In the genomic region with DNA sequence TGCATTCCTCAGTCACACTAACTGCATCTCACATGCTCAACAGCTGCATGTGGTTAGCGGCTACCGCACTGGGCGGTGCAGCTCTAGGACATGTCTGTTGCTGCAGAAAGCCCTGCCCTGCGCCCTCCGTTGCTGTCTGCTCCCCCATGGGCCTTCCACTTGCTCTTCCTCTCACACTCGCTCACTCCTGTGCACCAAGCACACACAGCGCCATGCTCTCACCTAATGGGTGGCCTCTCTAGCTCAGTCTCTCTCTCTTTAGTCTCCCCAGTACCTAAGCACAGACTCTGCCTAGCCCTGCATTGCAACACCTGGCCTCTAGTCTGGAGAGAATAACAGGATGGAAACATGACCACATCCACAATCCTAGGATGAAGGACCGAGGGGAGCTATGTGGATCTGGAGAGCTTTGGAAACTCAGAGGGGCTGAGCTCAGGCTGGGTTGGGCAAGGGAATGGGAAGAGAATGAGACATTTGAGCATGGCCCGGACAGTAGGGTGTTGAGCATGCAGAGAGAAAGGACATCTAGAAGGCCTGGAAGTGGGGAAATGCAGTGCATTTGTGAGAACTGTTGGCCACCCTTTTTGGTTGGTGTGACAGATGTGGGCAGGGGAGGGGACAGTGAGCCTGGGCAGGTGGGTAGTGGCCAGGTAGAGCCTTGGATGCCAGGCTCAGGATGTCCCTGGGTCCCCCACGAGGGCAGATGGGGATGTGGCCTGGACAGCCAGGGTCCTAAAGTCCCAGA, we compare ENCODE assay signal across 9 cellular contexts. TPM values are rescaled to one million over a fixed set of nuclear protein-coding genes. Genes with fewer than 3 reads are reported as not detected.
DNase-seq lines count a peak whose midpoint lies in the region; ATAC-seq and TF ChIP-seq lines count a peak whose summit lies in the region.
"Had no signal": no experiment of that assay in that cellular context is flagged by ENCODE, and none has a peak within 500 bp of the region (broad histone marks: within the 10 kb centered on the region; RNA-seq: fewer than 3 reads in every experiment).

No MANE protein-coding gene starts in this region.

- H3K27me3 ChIP-seq in gastrocnemius medialis, result no peaks in the 10 kb centered on the region
- H3K27me3 ChIP-seq: pancreas had no signal

- no peaks in the 10 kb centered on the region for H3K36me3 ChIP-seq in gastrocnemius medialis
- H3K36me3 ChIP-seq: pancreas had no signal

- ATAC-seq in GM19395 (IDR thresholded peaks at IDR 0.05; ENCODE audit: unreplicated experiment), result no peak
- ATAC-seq in gastrocnemius medialis, result no peak
- ATAC-seq: pancreas had no signal

- peaks cover 9% of the 10 kb centered on the region; the same call in 1 of the 2 replicates for H3K9me3 Mint-ChIP-seq in HFFc6
- no peaks in the 10 kb centered on the region for H3K9me3 Mint-ChIP-seq in activated CD4-positive, alpha-beta memory T cell treated with anti-CD3 and anti-CD28 coated beads, Interleukin-2, amount 10 ng/mL, durations not matched to agents 7 days and 5 days

- H3K4me3 Mint-ChIP-seq in HFFc6, result peak overlapping the region; percentile 6; the same call in 1 of the 2 replicates
- H3K4me3 Mint-ChIP-seq in activated CD4-positive, alpha-beta memory T cell treated with anti-CD3 and anti-CD28 coated beads, Interleukin-2, amount 10 ng/mL, durations not matched to agents 7 days and 5 days, result no peak overlapping the region

- no peak for TF ChIP-seq POLR2A in gastrocnemius medialis (IDR thresholded peaks at IDR 0.05)

- TF ChIP-seq CTCF in HFFc6 (IDR thresholded peaks at IDR 0.05) (peak; percentile 22; the same call in 1 of the 2 replicates), cardiac fibroblast (IDR thresholded peaks at IDR 0.05; ENCODE audit: low read depth, low read length) (no peak), retinal pigment epithelial cell (conservative IDR thresholded peaks at IDR 0.05; ENCODE audit: low read depth, low read length) (peak; percentile 6), gastrocnemius medialis (IDR thresholded peaks at IDR 0.05 in 4 of 5, conservative IDR thresholded peaks at IDR 0.05 in 1 of 5) (no peak)

- H3K36me3 Mint-ChIP-seq in HFFc6 (ENCODE audit: low read depth), result peaks cover 62% of the 10 kb centered on the region
- no peaks in the 10 kb centered on the region for H3K36me3 Mint-ChIP-seq in activated CD4-positive, alpha-beta memory T cell treated with anti-CD3 and anti-CD28 coated beads, Interleukin-2, amount 10 ng/mL, durations not matched to agents 7 days and 5 days (ENCODE audit: low read depth)

- peaks cover 14 to 22% of the 10 kb centered on the region in 2 donors for H3K4me1 ChIP-seq in gastrocnemius medialis

- in situ Hi-C loops in gastrocnemius medialis (cut with MboI; ENCODE audit: low sequenced_read_pairs in 4 of 4), result no loop called here

- POLR2A ChIA-PET in activated CD4-positive, alpha-beta memory T cell treated with anti-CD3 and anti-CD28 coated beads, Interleukin-2, amount 10 ng/mL, durations not matched to agents 7 days and 5 days (lab: Charles Lee), result interaction anchor here (0.8 kb wide), 1 partner anchor 12 kb away, joined by 4 read pairs; no protein-coding TSS in a partner anchor

- H3K4me3 ChIP-seq in cardiac fibroblast (replicated peaks in 1 of 2; ENCODE audit: low read depth in 2 of 2, low read length in 2 of 2) (no peak overlapping the region), retinal pigment epithelial cell (ENCODE audit: low read length) (no peak overlapping the region), gastrocnemius medialis (no peak overlapping the region)
- H3K4me3 ChIP-seq: pancreas had no signal

- no peaks in the 10 kb centered on the region for H3K9me3 ChIP-seq in gastrocnemius medialis
- H3K9me3 ChIP-seq: pancreas had no signal

- intact Hi-C loops in gastrocnemius medialis (cut with DNase I; ENCODE audit: low total_unique reads), result no loop called here

- no peak overlapping the region for H3K27ac ChIP-seq in gastrocnemius medialis
- H3K27ac ChIP-seq: pancreas had no signal

- CTCF ChIA-PET in activated CD4-positive, alpha-beta memory T cell treated with anti-CD3 and anti-CD28 coated beads, Interleukin-2, amount 10 ng/mL, durations not matched to agents 7 days and 5 days (lab: Charles Lee), result interaction anchor here (1.0 to 1.7 kb wide), 4 partner anchors 12 to 87 kb away, joined by 3 to 5 read pairs (median 4); no protein-coding TSS in a partner anchor

- no peak for DNase-seq in HFFc6
- peak; percentile 49 to 64 for DNase-seq in cardiac fibroblast (ENCODE audit: low read depth in 2 of 2)
- peak; percentile 23 for DNase-seq in retinal pigment epithelial cell (ENCODE audit: low read depth)
- DNase-seq in activated CD4-positive, alpha-beta memory T cell treated with anti-CD3 and anti-CD28 coated beads, Interleukin-2, amount 10 ng/mL, durations not matched to agents 7 days and 5 days, result no peak
- DNase-seq in gastrocnemius medialis, result no peak
- DNase-seq: activated CD8-positive, alpha-beta memory T cell treated with anti-CD3 and anti-CD28 coated beads, Interleukin-2, amount 50 U/mL, for 4 hours; cerebellar nuclear complex had no signal

- peaks cover 81% of the 10 kb centered on the region for H3K27me3 Mint-ChIP-seq in HFFc6 (ENCODE audit: insufficient read depth)
- peaks cover 16% of the 10 kb centered on the region for H3K27me3 Mint-ChIP-seq in activated CD4-positive, alpha-beta memory T cell treated with anti-CD3 and anti-CD28 coated beads, Interleukin-2, amount 10 ng/mL, durations not matched to agents 7 days and 5 days

- peaks cover 100% of the 10 kb centered on the region for H3K4me1 Mint-ChIP-seq in HFFc6 (ENCODE audit: low read depth)
- peaks cover 28% of the 10 kb centered on the region for H3K4me1 Mint-ChIP-seq in activated CD4-positive, alpha-beta memory T cell treated with anti-CD3 and anti-CD28 coated beads, Interleukin-2, amount 10 ng/mL, durations not matched to agents 7 days and 5 days

- peak overlapping the region; percentile 100 for H3K27ac Mint-ChIP-seq in HFFc6
- H3K27ac Mint-ChIP-seq in activated CD4-positive, alpha-beta memory T cell treated with anti-CD3 and anti-CD28 coated beads, Interleukin-2, amount 10 ng/mL, durations not matched to agents 7 days and 5 days, result no peak overlapping the region

RNA-seq across cellular contexts. Expression of a gene that starts 16.0 kb away (rescaled TPM):
- under 1 TPM; 0.28 to 0.91 (median 0.76) TPM for total RNA-seq in HFFc6 (2021; fragmentation: NEBNext Ultra II Directional; extraction: Animal tissue kit (Norgen Biotek cat#: 25700))
- under 1 TPM in 1 of 2 experiments, not detected in 1; 0.30 TPM for total RNA-seq in activated CD4-positive, alpha-beta memory T cell treated with anti-CD3 and anti-CD28 coated beads, Interleukin-2, amount 10 ng/mL, durations not matched to agents 7 days and 5 days
- 100 to 1,000 TPM; 227 to 385 (median 292) TPM for total RNA-seq in gastrocnemius medialis

RNA-seq across cellular contexts. Expression of a gene that starts 19.7 kb away (rescaled TPM):
- total RNA-seq in HFFc6 (2021; fragmentation: NEBNext Ultra II Directional; extraction: Animal tissue kit (Norgen Biotek cat#: 25700)), result 1,000 to 10,000 TPM; 4,948 to 7,804 (median 5,240) TPM
- under 1 TPM; 0.50 to 0.55 TPM for total RNA-seq in activated CD4-positive, alpha-beta memory T cell treated with anti-CD3 and anti-CD28 coated beads, Interleukin-2, amount 10 ng/mL, durations not matched to agents 7 days and 5 days
- total RNA-seq in gastrocnemius medialis, result 1 to 10 TPM; 1.7 to 9.5 (median 5.1) TPM

RNA-seq across cellular contexts. Expression of a gene that starts 31.3 kb away (rescaled TPM):
- 10 to 100 TPM; 66.4 to 78.5 (median 68.7) TPM for total RNA-seq in HFFc6 (2021; fragmentation: NEBNext Ultra II Directional; extraction: Animal tissue kit (Norgen Biotek cat#: 25700))
- total RNA-seq in activated CD4-positive, alpha-beta memory T cell treated with anti-CD3 and anti-CD28 coated beads, Interleukin-2, amount 10 ng/mL, durations not matched to agents 7 days and 5 days, result 100 to 1,000 TPM; 136 to 137 TPM
- total RNA-seq in gastrocnemius medialis, result 10 to 100 TPM in 2 of 4 donors, 1 to 10 TPM in 2; 4.7 to 18.8 (median 11.0) TPM

RNA-seq across cellular contexts. Expression of a gene that starts 51.8 kb away (rescaled TPM):
- 10 to 100 TPM in 4 of 6 experiments, 1 to 10 TPM in 2; 4.3 to 14.1 (median 11.4) TPM for total RNA-seq in HFFc6 (2021; fragmentation: NEBNext Ultra II Directional; extraction: Animal tissue kit (Norgen Biotek cat#: 25700))
- total RNA-seq in activated CD4-positive, alpha-beta memory T cell treated with anti-CD3 and anti-CD28 coated beads, Interleukin-2, amount 10 ng/mL, durations not matched to agents 7 days and 5 days, result 1 to 10 TPM in 1 of 2 experiments, under 1 TPM in 1; 0.68 to 1.3 TPM
- 1 to 10 TPM in 1 of 4 donors, under 1 TPM in 2, not detected in 1; 0.04 to 3.8 (median 0.31) TPM for total RNA-seq in gastrocnemius medialis

Comparison
In these comparisons a context has a peak if more than half of its experiments do, and no peak if none do; other contexts are left out.
1. DNase-seq: peak in cardiac fibroblast (2 of 2) and retinal pigment epithelial cell (single experiment); none in HFFc6 (single experiment), activated CD4-positive, alpha-beta memory T cell treated with anti-CD3 and anti-CD28 coated beads, Interleukin-2, amount 10 ng/mL, durations not matched to agents 7 days and 5 days (single experiment) and gastrocnemius medialis (0 of 2).
2. CTCF ChIP-seq: peak in HFFc6 (single experiment) and retinal pigment epithelial cell (single experiment); none in cardiac fibroblast (single experiment) and gastrocnemius medialis (0 of 5).
3. RNA of a gene that starts 16.0 kb away (total RNA-seq): 227 to 385 TPM in gastrocnemius medialis; 0.28 to 0.91 TPM in HFFc6 and 0.30 TPM in activated CD4-positive, alpha-beta memory T cell treated with anti-CD3 and anti-CD28 coated beads, Interleukin-2, amount 10 ng/mL, durations not matched to agents 7 days and 5 days; every median in the first group is over 100 times any median in the second.
4. RNA of a gene that starts 19.7 kb away (total RNA-seq): 4,948 to 7,804 TPM in HFFc6; 1.7 to 9.5 TPM in gastrocnemius medialis and 0.50 to 0.55 TPM in activated CD4-positive, alpha-beta memory T cell treated with anti-CD3 and anti-CD28 coated beads, Interleukin-2, amount 10 ng/mL, durations not matched to agents 7 days and 5 days; every median in the first group is over 100 times any median in the second.